8 cellular contexts compared by ENCODE assay signal in the genomic region with DNA sequence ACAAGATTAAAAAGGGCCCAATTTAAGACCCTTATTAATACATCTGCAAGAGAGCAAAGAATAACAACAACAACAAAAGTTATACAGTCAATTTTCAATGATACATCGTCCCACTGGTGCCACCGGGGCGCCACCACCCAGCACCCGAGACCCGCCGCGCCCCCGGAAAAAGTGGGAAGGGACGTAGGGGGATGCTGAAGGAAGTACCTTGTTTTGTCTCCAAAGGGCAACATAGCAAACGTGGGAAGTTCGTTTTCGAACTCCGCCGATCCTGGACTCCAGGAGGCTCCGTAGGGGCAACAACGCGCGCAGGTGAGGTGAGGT. TPM values are rescaled to one million over a fixed set of nuclear protein-coding genes. Genes with fewer than 3 reads are reported as not detected.
DNase-seq lines count a peak whose midpoint lies in the region; ATAC-seq and TF ChIP-seq lines count a peak whose summit lies in the region.

No MANE protein-coding gene starts in this region.

- H3K56ac ChIP-seq in IMR-90 (ENCODE audit: extremely low read depth, insufficient read depth, low read length): peak overlapping the region; percentile 100

- CTCF ChIA-PET in IMR-90 (lab: Yijun Ruan, JAX): interaction anchor here (1.0 kb wide), 2 partner anchors 14 to 102 kb away, joined by 3 to 8 read pairs; no protein-coding TSS in a partner anchor
- CTCF ChIA-PET in naive thymus-derived CD4-positive, alpha-beta T cell (lab: Charles Lee): interaction anchor here (0.5 to 1.6 kb wide), 4 partner anchors 10 to 313 kb away, joined by 3 to 7 read pairs (median 3); no protein-coding TSS in a partner anchor

- H3K79me1 ChIP-seq in IMR-90 (ENCODE audit: low read depth in 1 of 2, low read length in 2 of 2): peaks cover 0 to 27% of the 10 kb centered on the region in 2 experiments; a peak in 3 of 4 replicates

- TF ChIP-seq CTCF in BE2C (IDR thresholded peaks at IDR 0.05; ENCODE audit: low read depth, low read length) (no peak), IMR-90 (conservative IDR thresholded peaks at IDR 0.05; ENCODE audit: low read depth, low read length) (no peak), colonic mucosa (IDR thresholded peaks at IDR 0.05) (no peak), GM13976 (IDR thresholded peaks at IDR 0.05; ENCODE audit: borderline replicate concordance, control extremely low read depth, extremely low read depth, insufficient read depth, missing control alignments) (no peak)

- no peaks in the 10 kb centered on the region for H3K36me3 Mint-ChIP-seq in naive thymus-derived CD4-positive, alpha-beta T cell

- peak overlapping the region; percentile 100 for H3K23ac ChIP-seq in IMR-90 (ENCODE audit: low read depth, low read length)

- peak overlapping the region; percentile 98 for H4K5ac ChIP-seq in IMR-90 (ENCODE audit: low read depth, low read length)

- peaks cover 7 to 27% (median 23%) of the 10 kb centered on the region in 7 donors for H3K4me1 Mint-ChIP-seq in naive thymus-derived CD4-positive, alpha-beta T cell

- dilution Hi-C loops in IMR-90 (cut with HindIII; ENCODE audit: low sequenced_read_pairs, unreplicated experiment): no loop called here

- H2BK20ac ChIP-seq in IMR-90 (ENCODE audit: low read depth, low read length): peak overlapping the region; percentile 53; the same call in 1 of the 2 replicates

- no peaks in the 10 kb centered on the region for H3K4me1 ChIP-seq in BE2C
- H3K4me1 ChIP-seq in IMR-90 (ENCODE audit: control insufficient read depth, insufficient read depth, low read length): peaks cover 7% of the 10 kb centered on the region
- H3K4me1 ChIP-seq in colonic mucosa: peaks cover 5% of the 10 kb centered on the region
- peaks cover 6 to 7% of the 10 kb centered on the region in 2 donors for H3K4me1 ChIP-seq in naive thymus-derived CD4-positive, alpha-beta T cell (ENCODE audit: control insufficient read depth in 2 of 2, insufficient read depth in 2 of 2, low read length in 2 of 2)

- H3K36me3 ChIP-seq in BE2C (no peaks in the 10 kb centered on the region), IMR-90 (ENCODE audit: control insufficient read depth, insufficient read depth, low read length) (peaks cover 13% of the 10 kb centered on the region; the same call in 1 of the 2 replicates), colonic mucosa (no peaks in the 10 kb centered on the region)
- no peaks in the 10 kb centered on the region for H3K36me3 ChIP-seq in naive thymus-derived CD4-positive, alpha-beta T cell (ENCODE audit: control insufficient read depth in 2 of 3, insufficient read depth in 3 of 3, low read length in 3 of 3)

- H2BK5ac ChIP-seq in IMR-90 (ENCODE audit: low read depth, low read length, poor library complexity, severe bottlenecking): peak overlapping the region; percentile 85

- H2BK120ac ChIP-seq in IMR-90 (ENCODE audit: low read depth, low read length): peak overlapping the region; percentile 92

- peak overlapping the region; percentile 87 for H2AK9ac ChIP-seq in IMR-90 (replicated peaks; ENCODE audit: low read depth, low read length, poor library complexity)

- 0 out of 3 replicates have a peak overlapping the region, but pooled peaks have one; percentile 49 for H2BK15ac ChIP-seq in IMR-90 (ENCODE audit: low read depth, low read length)

- H3K27me3 ChIP-seq in BE2C: peaks cover 46% of the 10 kb centered on the region
- H3K27me3 ChIP-seq in IMR-90 (ENCODE audit: control insufficient read depth, insufficient read depth, low read length): no peaks in the 10 kb centered on the region
- no peaks in the 10 kb centered on the region for H3K27me3 ChIP-seq in colonic mucosa
- no peaks in the 10 kb centered on the region for H3K27me3 ChIP-seq in naive thymus-derived CD4-positive, alpha-beta T cell (ENCODE audit: control insufficient read depth in 2 of 2, insufficient read depth in 2 of 2, low read length in 2 of 2)

- in situ Hi-C loops in IMR-90 (cut with MboI; ENCODE audit: low sequenced_read_pairs) (loop anchor here (5.0 to 10.0 kb wide), 2 partner anchors 312 to 425 kb away; no protein-coding TSS in a partner anchor), GM13976 (cut with MboI; ENCODE audit: low sequenced_read_pairs, unreplicated experiment) (loop anchor here (25.0 kb wide), 1 partner anchor 410 kb away; no protein-coding TSS in a partner anchor)

- H4K91ac ChIP-seq in IMR-90 (ENCODE audit: insufficient read depth, low read depth, low read length): peak overlapping the region; percentile 99

- H3K4me3 Mint-ChIP-seq in naive thymus-derived CD4-positive, alpha-beta T cell: peak overlapping the region; percentile 81 to 97 (median 86)

- 0% methylated on average over 3 of the region's 18 CpGs; no CpG with 5 or more reads in 1 of the 2 experiments for WGBS in IMR-90 (ENCODE audit: extremely low coverage in 2 of 2, insufficient read length in 1 of 2), 2 experiments

- H3K4me3 ChIP-seq in BE2C (ENCODE audit: low read depth, low read length) (peak overlapping the region; percentile 33), IMR-90 (ENCODE audit: insufficient read depth, low read depth, low read length) (peak overlapping the region; percentile 93), colonic mucosa (peak overlapping the region; percentile 64)
- peak overlapping the region; percentile 70 for H3K4me3 ChIP-seq in naive thymus-derived CD4-positive, alpha-beta T cell (ENCODE audit: low read length)

- peak overlapping the region; percentile 99 for H3K14ac ChIP-seq in IMR-90 (replicated peaks; ENCODE audit: low read depth, low read length)

- peaks cover 12% of the 10 kb centered on the region; the same call in 1 of the 2 replicates for H4K20me1 ChIP-seq in IMR-90 (ENCODE audit: insufficient read depth, low read length)

- H2AFZ ChIP-seq in IMR-90 (replicated peaks; ENCODE audit: low read length, poor library complexity): peak overlapping the region; percentile 94

- intact Hi-C loops in IMR-90 (cut with micrococcal nuclease): loop anchor here (2.0 to 10.0 kb wide), 5 partner anchors 68 to 645 kb away; no protein-coding TSS in a partner anchor
- intact Hi-C loops in colonic mucosa (cut with DNase I): loop anchor here (5.0 to 10.0 kb wide), 4 partner anchors 70 to 642 kb away; no protein-coding TSS in a partner anchor
- intact Hi-C loops in naive thymus-derived CD4-positive, alpha-beta T cell (cut with micrococcal nuclease): loop anchor here (1.0 to 10.0 kb wide), 10 partner anchors 68 to 1568 kb away; partner anchors contain the start of gene USP53 (in 1 of the 2)

- H3K9me3 ChIP-seq in BE2C (no peaks in the 10 kb centered on the region), IMR-90 (ENCODE audit: control insufficient read depth, insufficient read depth, low read length) (no peaks in the 10 kb centered on the region), colonic mucosa (no peaks in the 10 kb centered on the region)
- no peaks in the 10 kb centered on the region for H3K9me3 ChIP-seq in naive thymus-derived CD4-positive, alpha-beta T cell (ENCODE audit: control insufficient read depth in 2 of 3, low read length in 3 of 3)

- peaks cover 0 to 65% (median 0%) of the 10 kb centered on the region in 5 donors for H3K27me3 Mint-ChIP-seq in naive thymus-derived CD4-positive, alpha-beta T cell

- H3K9ac ChIP-seq in IMR-90 (ENCODE audit: low read depth, low read length): peak overlapping the region; percentile 100
- peak overlapping the region; percentile 66 to 84 for H3K9ac ChIP-seq in colonic mucosa (ENCODE audit: low read depth in 2 of 2, low read length in 2 of 2)

- H3K27ac ChIP-seq in IMR-90 (ENCODE audit: insufficient read depth, low read length) (peak overlapping the region; percentile 95), colonic mucosa (peak overlapping the region; percentile 91)
- no peak overlapping the region for H3K27ac ChIP-seq in naive thymus-derived CD4-positive, alpha-beta T cell (ENCODE audit: low read depth, low read length)

- peaks cover 0 to 2% (median 0%) of the 10 kb centered on the region in 11 donors for H3K9me3 Mint-ChIP-seq in naive thymus-derived CD4-positive, alpha-beta T cell

- peaks cover 3% of the 10 kb centered on the region for H3K9me1 ChIP-seq in IMR-90 (ENCODE audit: insufficient read depth, low read length)

- H3K27ac Mint-ChIP-seq in naive thymus-derived CD4-positive, alpha-beta T cell: peak overlapping the region in 5 of 9 donors; percentile 36 to 80 (median 69)

- no peak for DNase-seq in BE2C
- no peak for DNase-seq in IMR-90
- no peak for DNase-seq in colonic mucosa
- DNase-seq in naive thymus-derived CD4-positive, alpha-beta T cell: peak in 1 of 9 donors; percentile 8
- no peak for DNase-seq in GM13976 (ENCODE audit: low spot score)

- H3K4ac ChIP-seq in IMR-90 (ENCODE audit: low read depth, low read length): peak overlapping the region; percentile 96

- TF ChIP-seq RAD21 in IMR-90 (IDR thresholded peaks at IDR 0.05; ENCODE audit: low read length): no peak

- peak overlapping the region; percentile 96 to 98; a peak in 3 of 4 replicates for H4K8ac ChIP-seq in IMR-90 (ENCODE audit: low read depth in 2 of 2, low read length in 2 of 2)

- H2AK5ac ChIP-seq in IMR-90 (ENCODE audit: low read depth, low read length): peak overlapping the region; percentile 74; the same call in 1 of the 2 replicates

- ATAC-seq in IMR-90 (ENCODE audit: low read depth): no peak
- ATAC-seq in naive thymus-derived CD4-positive, alpha-beta T cell: peak; percentile 4
- ATAC-seq in HG02623 (IDR thresholded peaks at IDR 0.05; ENCODE audit: unreplicated experiment): no peak
- ATAC-seq in HG03097 (IDR thresholded peaks at IDR 0.05; ENCODE audit: low FRiP score, unreplicated experiment): no peak
- ATAC-seq in HG02884 (IDR thresholded peaks at IDR 0.05; ENCODE audit: unreplicated experiment): no peak

- POLR2A ChIA-PET in IMR-90 (lab: Charles Lee; ENCODE audit: unreplicated experiment): interaction anchor here (0.5 to 3.6 kb wide), 5 partner anchors 28 to 311 kb away, joined by 3 to 47 read pairs (median 20); no protein-coding TSS in a partner anchor
- POLR2A ChIA-PET in naive thymus-derived CD4-positive, alpha-beta T cell (lab: Charles Lee): no interaction called here

- peak overlapping the region; percentile 99 for H3K18ac ChIP-seq in IMR-90 (ENCODE audit: low read depth, low read length)

- TF ChIP-seq POLR2A in IMR-90 (IDR thresholded peaks at IDR 0.05; ENCODE audit: low read depth, low read length): no peak

- BruUV-seq in IMR-90 (replicated peaks; lab: Mats Ljungman, UMichigan): no TSS peak

- peak overlapping the region; percentile 97; the same call in 1 of the 2 replicates for H3K4me2 ChIP-seq in IMR-90 (ENCODE audit: low read depth, low read length)

TF ChIP-seq in IMR-90, 13 proteins besides CTCF, POLR2A, EP300 and RAD21 (continues in another document):
- TF ChIP-seq BHLHE40 (IDR thresholded peaks at IDR 0.05; ENCODE audit: low read depth, low read length): no peak
- no peak for TF ChIP-seq CEBPB (IDR thresholded peaks at IDR 0.05; ENCODE audit: low read depth, low read length)

RNA-seq across cellular contexts. Expression of gene PDE5A, which starts 1.7 kb away (rescaled TPM):
- 1.1 TPM for polyA plus RNA-seq in BE2C (2012; ENCODE audit: insufficient read depth, insufficient read length, low read depth)
- 567 and 770 TPM in 2 replicates for total RNA-seq in IMR-90 (2012; rRNA removed)
- polyA plus RNA-seq in IMR-90 (2012; rRNA removed): 71.5 and 101 TPM in 2 replicates
- polyA plus RNA-seq in IMR-90 (2012; cell fraction: cytosol; rRNA removed): 25.9 and 36.3 TPM in 2 replicates
- polyA plus RNA-seq in IMR-90 (2012; cell fraction: nucleus; rRNA removed; ENCODE audit: low replicate concordance): 34.7 and 324 TPM in 2 replicates
- total RNA-seq in colonic mucosa: 10 to 100 TPM; 17.6 to 42.5 TPM
- 1 to 10 TPM in 1 of 5 experiments, under 1 TPM in 4; 0.21 to 1.5 (median 0.65) TPM for total RNA-seq in naive thymus-derived CD4-positive, alpha-beta T cell
- 1 to 10 TPM in 1 of 2 donors, under 1 TPM in 1; 0.56 to 2.6 TPM for polyA plus RNA-seq in naive thymus-derived CD4-positive, alpha-beta T cell

Comparison
In these comparisons a context has a peak if more than half of its experiments do, and no peak if none do; other contexts are left out.
1. H3K4me3 ChIP-seq: peak in every context shown above with its lines; median percentile 93 in IMR-90; 70 in naive thymus-derived CD4-positive, alpha-beta T cell; 64 in colonic mucosa; 33 in BE2C.
2. RNA of gene PDE5A, which starts 1.7 kb away (total RNA-seq): 567 to 770 TPM in IMR-90; 17.6 to 42.5 TPM in colonic mucosa and 0.21 to 1.5 TPM in naive thymus-derived CD4-positive, alpha-beta T cell; every median in the first group is over 10 times any median in the second.